Comparison of ENCODE assay signal across 1 cellular context in genomic region chr13:50033696-50034095, GRCh38.
TF ChIP-seq lines count a peak whose summit lies in the region.

No MANE protein-coding gene starts in this region.

TF ChIP-seq in IMR-90, 13 proteins besides CTCF, POLR2A, EP300 and RAD21:
- peak; percentile 59; the same call in 1 of the 2 replicates for TF ChIP-seq CEBPB (IDR thresholded peaks at IDR 0.05; ENCODE audit: low read depth, low read length)
- TF ChIP-seq CHD1 (IDR thresholded peaks at IDR 0.05; ENCODE audit: low read depth, low read length) = no peak
